22 cellular contexts compared by ENCODE assay signal in genomic region chr9:117757566-117757965, GRCh38.
"Had no signal": no experiment of that assay in that cellular context is flagged by ENCODE, and none has a peak within 500 bp of the region (broad histone marks: within the 10 kb centered on the region; RNA-seq: fewer than 3 reads in every experiment).

No MANE protein-coding gene starts in this region.

- H3K27ac ChIP-seq: colonic mucosa, esophagus squamous epithelium, gastroesophageal sphincter, left lung, lower lobe of right lung, psoas muscle, stomach, thoracic aorta, upper lobe of left lung, vagina had no signal

- H3K9me3 Mint-ChIP-seq: memory B cell, mesothelial cell of epicardium, natural killer cell, neural crest cell had no signal

- H3K4me3 ChIP-seq: colonic mucosa, esophagus squamous epithelium, gastroesophageal sphincter, left lung, lower lobe of right lung, psoas muscle, stomach, thoracic aorta, upper lobe of left lung, vagina had no signal

- H3K4me1 ChIP-seq: colonic mucosa, esophagus squamous epithelium, gastroesophageal sphincter, left lung, lower lobe of right lung, psoas muscle, stomach, upper lobe of left lung, vagina had no signal

- H3K36me3 Mint-ChIP-seq: immature natural killer cell, memory B cell, mesothelial cell of epicardium, natural killer cell had no signal

- H3K9me3 ChIP-seq: colonic mucosa, esophagus squamous epithelium, gastroesophageal sphincter, left lung, lower lobe of right lung, psoas muscle, stomach, thoracic aorta, upper lobe of left lung, vagina had no signal

- H3K27ac Mint-ChIP-seq: immature natural killer cell, memory B cell, mesothelial cell of epicardium, natural killer cell had no signal

- H3K4me3 Mint-ChIP-seq: immature natural killer cell, memory B cell, mesothelial cell of epicardium, natural killer cell, neural crest cell had no signal

- H3K4me1 Mint-ChIP-seq: immature natural killer cell, memory B cell, mesothelial cell of epicardium, natural killer cell had no signal

- H3K36me3 ChIP-seq: colonic mucosa, esophagus squamous epithelium, gastroesophageal sphincter, left lung, lower lobe of right lung, stomach, thoracic aorta, upper lobe of left lung, vagina had no signal

- ATAC-seq: gastroesophageal sphincter, left lung, natural killer cell, psoas muscle, sciatic nerve had no signal

- H3K27me3 ChIP-seq: colonic mucosa, esophagus squamous epithelium, gastroesophageal sphincter, left lung, stomach, upper lobe of left lung, vagina had no signal

- DNase-seq: colonic mucosa; dermis blood vessel endothelial cell; esophagus squamous epithelium; foreskin fibroblast; glutamatergic neuron; immature natural killer cell; left lung; lower lobe of right lung; natural killer cell; occipital lobe; psoas muscle; retina; stimulated activated naive CD4-positive, alpha-beta T cell; stomach; upper lobe of left lung had no signal
